Comparison of ENCODE assay signal across 13 cellular contexts in genomic region chr15:74179983-74180688, GRCh38. TPM values are rescaled to one million over a fixed set of nuclear protein-coding genes. Genes with fewer than 3 reads are reported as not detected.
DNase-seq lines count a peak whose midpoint lies in the region; ATAC-seq, FAIRE-seq and TF ChIP-seq lines count a peak whose summit lies in the region.
"Had no signal": no experiment of that assay in that cellular context is flagged by ENCODE, and none has a peak within 500 bp of the region (broad histone marks: within the 10 kb centered on the region; RNA-seq: fewer than 3 reads in every experiment).

No MANE protein-coding gene starts in this region.

- no peak for TF ChIP-seq CTCF in HCT116 (IDR thresholded peaks at IDR 0.05 in 2 of 3, conservative IDR thresholded peaks at IDR 0.05 in 1 of 3; ENCODE audit: borderline replicate concordance in 1 of 3, insufficient read depth in 1 of 3, low read depth in 2 of 3, low read length in 2 of 3)
- no peak for TF ChIP-seq CTCF in astrocyte (IDR thresholded peaks at IDR 0.05; ENCODE audit: insufficient read depth, low read depth, low read length)

- BruUV-seq in HCT116 (replicated peaks; lab: Mats Ljungman, UMichigan), result no TSS peak

- intact Hi-C loops in HCT116 (cut with micrococcal nuclease) (no loop called here), left ventricle myocardium superior (cut with micrococcal nuclease) (no loop called here)

- H3K4me1 ChIP-seq in HCT116 (ENCODE audit: control insufficient read depth in 1 of 2, insufficient read depth in 2 of 2, low read length in 2 of 2) (peaks cover 8 to 21% of the 10 kb centered on the region in 2 experiments; a peak in 3 of 4 replicates), astrocyte (ENCODE audit: insufficient read depth, low read length) (peaks cover 52% of the 10 kb centered on the region)

- H3K79me2 ChIP-seq in HCT116 (ENCODE audit: insufficient read depth, low read length), result no peaks in the 10 kb centered on the region
- no peaks in the 10 kb centered on the region for H3K79me2 ChIP-seq in astrocyte (ENCODE audit: insufficient read depth, low read length)

- peaks cover 8% of the 10 kb centered on the region for H3K9me3 Mint-ChIP-seq in astrocyte (ENCODE audit: unreplicated experiment)
- H3K9me3 Mint-ChIP-seq: activated CD4-positive, alpha-beta T cell treated with anti-CD3 and anti-CD28 coated beads, Interleukin-2, amount 10 ng/mL, durations not matched to agents 7 days and 5 days; stimulated activated effector memory CD8-positive, alpha-beta T cell treated with anti-CD3 and anti-CD28 coated beads, Interleukin-12 subunit alpha, Interleukin-12 subunit beta, amount 100 ng/mL, for 72 hours had no signal

- H4K20me1 ChIP-seq in HCT116 (ENCODE audit: insufficient read depth) (no peaks in the 10 kb centered on the region), astrocyte (ENCODE audit: insufficient read depth, low read length) (no peaks in the 10 kb centered on the region)

- ATAC-seq in HCT116, result no peak
- peak; percentile 69 for ATAC-seq in left ventricle myocardium superior
- ATAC-seq in HG02763 (IDR thresholded peaks at IDR 0.05; ENCODE audit: unreplicated experiment), result no peak
- ATAC-seq in T-helper 17 cell, result no peak
- ATAC-seq: stimulated activated effector memory CD8-positive, alpha-beta T cell treated with anti-CD3 and anti-CD28 coated beads, Interleukin-12 subunit alpha, Interleukin-12 subunit beta, amount 100 ng/mL, for 72 hours had no signal

- RAD21 ChIA-PET in HCT116 (lab: Charles Lee; ENCODE audit: low non-redundant PET in 1 of 2, low total read pairs in 2 of 2, uncharacterized antibody in 2 of 2, unreplicated experiment in 2 of 2), result no interaction called here

- no peak overlapping the region for H3K9ac ChIP-seq in HCT116 (ENCODE audit: low read length)
- peak overlapping the region; percentile 71 for H3K9ac ChIP-seq in astrocyte (ENCODE audit: low read length)

- H3K27ac ChIP-seq in HCT116 (ENCODE audit: low read depth, low read length), result peak overlapping the region; percentile 6; the same call in 1 of the 2 replicates
- peak overlapping the region; percentile 83 for H3K27ac ChIP-seq in astrocyte (ENCODE audit: low read depth, low read length)
- peak overlapping the region in 17 of 21 experiments; percentile 1 to 74 (median 40) for H3K27ac ChIP-seq in skin epidermis

- no peaks in the 10 kb centered on the region for H3K9me3 ChIP-seq in HCT116 (ENCODE audit: control insufficient read depth in 1 of 2, insufficient read depth in 1 of 2, low read depth in 1 of 2, low read length in 2 of 2)
- H3K9me3 ChIP-seq in astrocyte (ENCODE audit: insufficient read depth, low read depth, low read length), result no peaks in the 10 kb centered on the region
- H3K9me3 ChIP-seq in T-helper 17 cell (ENCODE audit: control insufficient read depth, low read length, poor library complexity, severe bottlenecking), result no peaks in the 10 kb centered on the region
- H3K9me3 ChIP-seq: body of pancreas had no signal

- no peak for DNase-seq in HCT116 (ENCODE audit: low read depth, low spot score)
- DNase-seq in astrocyte (ENCODE audit: low read depth), result peak; percentile 71
- peak; percentile 66 for DNase-seq in left ventricle myocardium superior
- DNase-seq in T-helper 17 cell, result no peak
- no peak for DNase-seq in DMS79 (lab: John Stamatoyannopoulos, UW)
- no peak for DNase-seq in effector CD8-positive, alpha-beta T cell (lab: John Stamatoyannopoulos, UW)
- DNase-seq: activated CD4-positive, alpha-beta T cell treated with anti-CD3 and anti-CD28 coated beads, Interleukin-2, amount 10 ng/mL, durations not matched to agents 7 days and 5 days; DMS79 treated with DMSO at 0.1 percent for 48 hours; OCI-M1 had no signal

- CTCF ChIA-PET in HCT116 (lab: Charles Lee), result interaction anchor here (0.7 kb wide), 1 partner anchor 128 kb away, joined by 3 read pairs; no protein-coding TSS in a partner anchor

- H3K4me2 ChIP-seq in HCT116 (ENCODE audit: low read length), result peak overlapping the region; percentile 50
- H3K4me2 ChIP-seq in astrocyte (ENCODE audit: low read length), result peak overlapping the region; percentile 62

- H3K36me3 ChIP-seq in HCT116 (ENCODE audit: control insufficient read depth in 1 of 2, insufficient read depth in 2 of 2, low read length in 2 of 2), result no peaks in the 10 kb centered on the region
- H3K36me3 ChIP-seq in astrocyte (ENCODE audit: insufficient read depth, low read length), result no peaks in the 10 kb centered on the region

- H2AFZ ChIP-seq in HCT116 (ENCODE audit: low read depth, low read length, poor library complexity, severe bottlenecking) (no peak overlapping the region), astrocyte (ENCODE audit: low read depth, low read length) (no peak overlapping the region)

- FAIRE-seq in astrocyte (lab: Jason Lieb, UNC), result peak; percentile 62

- H3K4me1 Mint-ChIP-seq in astrocyte (ENCODE audit: low read depth, unreplicated experiment), result peaks cover 36% of the 10 kb centered on the region
- peaks cover 6% of the 10 kb centered on the region for H3K4me1 Mint-ChIP-seq in T-helper 17 cell
- H3K4me1 Mint-ChIP-seq: activated CD4-positive, alpha-beta T cell treated with anti-CD3 and anti-CD28 coated beads, Interleukin-2, amount 10 ng/mL, durations not matched to agents 7 days and 5 days had no signal

- H3K27me3 Mint-ChIP-seq in astrocyte (ENCODE audit: low read depth, unreplicated experiment) (peaks cover 36% of the 10 kb centered on the region), T-helper 17 cell (peaks cover 58% of the 10 kb centered on the region)

- POLR2A ChIA-PET in HCT116 (lab: Charles Lee), result no interaction called here

- peak overlapping the region; percentile 81 for H3K27ac Mint-ChIP-seq in astrocyte (ENCODE audit: unreplicated experiment)
- no peak overlapping the region for H3K27ac Mint-ChIP-seq in T-helper 17 cell
- H3K27ac Mint-ChIP-seq: activated CD4-positive, alpha-beta T cell treated with anti-CD3 and anti-CD28 coated beads, Interleukin-2, amount 10 ng/mL, durations not matched to agents 7 days and 5 days had no signal

- no peak for TF ChIP-seq POLR2A in HCT116 (IDR thresholded peaks at IDR 0.05; ENCODE audit: borderline replicate concordance, extremely low read depth, insufficient read depth, insufficient read length)

- H3K4me3 ChIP-seq in HCT116 (replicated peaks in 1 of 2; ENCODE audit: low read depth in 1 of 2, low read length in 2 of 2), result no peak overlapping the region
- no peak overlapping the region for H3K4me3 ChIP-seq in astrocyte (ENCODE audit: insufficient read depth, low read depth, low read length)
- H3K4me3 ChIP-seq in skin epidermis, result no peak overlapping the region
- H3K4me3 ChIP-seq: body of pancreas had no signal

- no peaks in the 10 kb centered on the region for H3K9me2 ChIP-seq in HCT116 (ENCODE audit: insufficient read depth)

- H3K27me3 ChIP-seq in HCT116 (ENCODE audit: insufficient read depth, low read length) (peaks cover 13% of the 10 kb centered on the region; the same call in 1 of the 2 replicates), astrocyte (ENCODE audit: insufficient read depth, low read length) (no peaks in the 10 kb centered on the region)
- H3K27me3 ChIP-seq: body of pancreas had no signal

- H3K4me3 Mint-ChIP-seq in astrocyte (ENCODE audit: unreplicated experiment), result no peak overlapping the region
- no peak overlapping the region for H3K4me3 Mint-ChIP-seq in T-helper 17 cell
- H3K4me3 Mint-ChIP-seq: activated CD4-positive, alpha-beta T cell treated with anti-CD3 and anti-CD28 coated beads, Interleukin-2, amount 10 ng/mL, durations not matched to agents 7 days and 5 days; stimulated activated effector memory CD8-positive, alpha-beta T cell treated with anti-CD3 and anti-CD28 coated beads, Interleukin-12 subunit alpha, Interleukin-12 subunit beta, amount 100 ng/mL, for 72 hours had no signal

- H3K36me3 Mint-ChIP-seq in astrocyte (ENCODE audit: low read depth, unreplicated experiment) (peaks cover 6% of the 10 kb centered on the region), T-helper 17 cell (ENCODE audit: low read depth) (no peaks in the 10 kb centered on the region)
- H3K36me3 Mint-ChIP-seq: stimulated activated effector memory CD8-positive, alpha-beta T cell treated with anti-CD3 and anti-CD28 coated beads, Interleukin-12 subunit alpha, Interleukin-12 subunit beta, amount 100 ng/mL, for 72 hours had no signal

- no peak for TF ChIP-seq RAD21 in HCT116 (IDR thresholded peaks at IDR 0.05; ENCODE audit: low read depth)

TF ChIP-seq in HCT116, 20 proteins besides CTCF, POLR2A, EP300 and RAD21 (continues in another document):
- no peak for TF ChIP-seq EGR1 (IDR thresholded peaks at IDR 0.05; ENCODE audit: low read depth)
- no peak for TF ChIP-seq FOSL1 (IDR thresholded peaks at IDR 0.05; ENCODE audit: low read depth)
- no peak for TF ChIP-seq POLR2AphosphoS5 (IDR thresholded peaks at IDR 0.05; ENCODE audit: low read depth, low read length)
- no peak for TF ChIP-seq CEBPB (IDR thresholded peaks at IDR 0.05; ENCODE audit: low read depth)
- TF ChIP-seq MAX (IDR thresholded peaks at IDR 0.05), result no peak
- no peak for TF ChIP-seq SP1 (IDR thresholded peaks at IDR 0.05; ENCODE audit: low read depth)
- no peak for TF ChIP-seq YY1 (IDR thresholded peaks at IDR 0.05; ENCODE audit: extremely low read depth, insufficient replicate concordance, low read depth, low read length)

RNA-seq across cellular contexts. Expression of gene ISLR, which starts 6.6 kb away (rescaled TPM):
- total RNA-seq in HCT116 (2021; ENCODE audit: unreplicated experiment) (0.12 TPM), astrocyte (1.6 and 3.6 TPM in 2 replicates), left ventricle myocardium superior (11.1 TPM), T-helper 17 cell (not detected)
- polyA plus RNA-seq in HCT116 (2012), result not detected in 2 replicates
- total RNA-seq: activated CD4-positive, alpha-beta T cell treated with anti-CD3 and anti-CD28 coated beads, Interleukin-2, amount 10 ng/mL, durations not matched to agents 7 days and 5 days had no signal

RNA-seq across cellular contexts. Expression of gene STRA6, which starts 22.5 kb away (rescaled TPM):
- 0.54 TPM for total RNA-seq in HCT116 (2021; ENCODE audit: unreplicated experiment)
- polyA plus RNA-seq in HCT116 (2012), result 0.46 and 0.59 TPM in 2 replicates
- 7.2 and 13.7 TPM in 2 replicates for total RNA-seq in astrocyte
- total RNA-seq in left ventricle myocardium superior, result not detected
- total RNA-seq in T-helper 17 cell, result not detected
- total RNA-seq: activated CD4-positive, alpha-beta T cell treated with anti-CD3 and anti-CD28 coated beads, Interleukin-2, amount 10 ng/mL, durations not matched to agents 7 days and 5 days; body of pancreas had no signal

RNA-seq across cellular contexts. Expression of gene ISLR2, which starts 49.8 kb away (rescaled TPM):
- total RNA-seq in HCT116 (2021; ENCODE audit: unreplicated experiment), result 0.05 TPM
- polyA plus RNA-seq in HCT116 (2012), result 0.06 and 0.09 TPM in 2 replicates
- total RNA-seq in astrocyte, result 0.14 and 0.19 TPM in 2 replicates
- total RNA-seq in left ventricle myocardium superior, result 2.2 TPM
- not detected for total RNA-seq in T-helper 17 cell
- total RNA-seq: activated CD4-positive, alpha-beta T cell treated with anti-CD3 and anti-CD28 coated beads, Interleukin-2, amount 10 ng/mL, durations not matched to agents 7 days and 5 days; body of pancreas had no signal

RNA-seq across cellular contexts. Expression of gene CCDC33, which starts 56.0 kb away (rescaled TPM):
- total RNA-seq in HCT116 (2021; ENCODE audit: unreplicated experiment) (0.15 TPM), astrocyte (0.41 and 0.96 TPM in 2 replicates), left ventricle myocardium superior (not detected), T-helper 17 cell (not detected)
- 0.09 and 0.21 TPM in 2 replicates for polyA plus RNA-seq in HCT116 (2012)
- total RNA-seq: activated CD4-positive, alpha-beta T cell treated with anti-CD3 and anti-CD28 coated beads, Interleukin-2, amount 10 ng/mL, durations not matched to agents 7 days and 5 days; body of pancreas had no signal

Comparison
In these comparisons a context has a peak if more than half of its experiments do, and no peak if none do; other contexts are left out.
1. DNase-seq: peak in astrocyte (single experiment) and left ventricle myocardium superior (single experiment); none in HCT116 (single experiment), T-helper 17 cell (0 of 3), DMS79 (single experiment) and effector CD8-positive, alpha-beta T cell (single experiment).
2. H3K27ac ChIP-seq: peak in every context shown above with its lines; median percentile 83 in astrocyte; 40 in skin epidermis; 6 in HCT116.